In the genomic region with DNA sequence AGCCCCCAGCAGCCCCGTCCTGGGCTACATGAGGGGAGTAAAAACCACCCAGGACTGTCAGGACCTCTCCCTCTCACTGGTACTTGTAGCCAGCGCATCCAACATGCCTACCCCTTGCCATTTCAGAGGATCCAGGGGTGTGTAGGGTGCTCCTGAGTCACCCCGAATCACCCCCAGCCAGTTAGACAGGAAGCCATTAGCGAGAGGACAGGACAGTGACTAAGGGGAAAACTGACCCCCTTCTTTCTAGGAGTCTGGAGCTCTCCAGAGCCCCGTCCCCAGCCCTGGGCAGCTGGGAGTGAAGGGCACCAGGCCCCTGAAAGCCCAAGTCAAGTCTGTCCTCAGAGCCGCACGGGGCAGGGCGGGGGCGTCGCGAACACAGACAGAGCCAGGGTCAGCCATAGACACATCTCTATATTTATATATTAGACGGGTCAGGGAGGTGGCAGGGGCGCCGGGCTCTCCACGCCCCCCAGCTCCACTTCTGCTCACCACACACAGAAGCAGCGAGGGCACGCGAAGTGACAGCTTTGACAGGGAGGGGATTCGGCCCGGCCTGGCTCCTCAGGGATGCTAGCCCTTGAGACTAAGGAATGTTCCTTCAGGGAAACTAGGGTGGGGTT, we compare ENCODE assay signal across 17 cellular contexts. TPM values are rescaled to one million over a fixed set of nuclear protein-coding genes. Genes with fewer than 3 reads are reported as not detected.
DNase-seq lines count a peak whose midpoint lies in the region; ATAC-seq and TF ChIP-seq lines count a peak whose summit lies in the region.
"Had no signal": no experiment of that assay in that cellular context is flagged by ENCODE, and none has a peak within 500 bp of the region (broad histone marks: within the 10 kb centered on the region; RNA-seq: fewer than 3 reads in every experiment).

No MANE protein-coding gene starts in this region.

- H3K36me3 Mint-ChIP-seq in activated naive CD8-positive, alpha-beta T cell treated with anti-CD3 and anti-CD28 coated beads, Interleukin-2, amount 50 U/mL, for 24 hours (ENCODE audit: low read depth), result no peaks in the 10 kb centered on the region

- no peaks in the 10 kb centered on the region for H3K9me3 ChIP-seq in mucosa of descending colon
- H3K9me3 ChIP-seq in OCI-LY7 (ENCODE audit: low read length), result no peaks in the 10 kb centered on the region
- H3K9me3 ChIP-seq: adrenal gland, tibial artery had no signal

- DNase-seq in A172 (ENCODE audit: low spot score) (peak; percentile 60), H7 (peak; percentile 42), mucosa of descending colon (peak in 2 of 3 donors; percentile 35 to 45), NCI-H2107 treated with DMSO at 0.1 percent for 48 hours (lab: John Stamatoyannopoulos, UW; ENCODE audit: unreplicated experiment) (no peak), OCI-LY7 (ENCODE audit: low spot score) (no peak), NCI-H2171 (lab: John Stamatoyannopoulos, UW) (no peak)
- no peak for DNase-seq in activated naive CD8-positive, alpha-beta T cell treated with anti-CD3 and anti-CD28 coated beads, Interleukin-2, amount 50 U/mL, for 24 hours
- DNase-seq: activated CD4-positive, CD25-positive, alpha-beta regulatory T cell; activated CD8-positive, alpha-beta memory T cell treated with anti-CD3 and anti-CD28 coated beads, Interleukin-2, amount 50 U/mL, for 48 hours; NCI-H1092 treated with DMSO at 0.1 percent for 48 hours; NCI-H345; occipital lobe; tibial artery had no signal

- CTCF ChIA-PET in OCI-LY7 (lab: Charles Lee; ENCODE audit: unreplicated experiment), result interaction anchor here (0.7 kb wide), 1 partner anchor 11 kb away, joined by 3 read pairs; no protein-coding TSS in a partner anchor

- BruUV-seq in OCI-LY7 (replicated peaks; lab: Mats Ljungman, UMichigan), result no TSS peak

- no peak overlapping the region for H2AFZ ChIP-seq in OCI-LY7 (ENCODE audit: low read length)

- H3K36me3 ChIP-seq in H7 (replicated peaks; ENCODE audit: control insufficient read depth, insufficient read depth, low read length), result peaks cover 1% of the 10 kb centered on the region; the same call in 1 of the 2 replicates
- H3K36me3 ChIP-seq in mucosa of descending colon (ENCODE audit: low read depth), result no peaks in the 10 kb centered on the region
- no peaks in the 10 kb centered on the region for H3K36me3 ChIP-seq in OCI-LY7 (ENCODE audit: insufficient read depth, low read length)

- no peaks in the 10 kb centered on the region for H3K79me2 ChIP-seq in OCI-LY7 (ENCODE audit: insufficient read depth, low read depth, low read length)

- no peak overlapping the region for H3K4me3 ChIP-seq in H7 (ENCODE audit: insufficient read depth, low read depth, low read length)
- H3K4me3 ChIP-seq in mucosa of descending colon, result no peak overlapping the region
- no peak overlapping the region for H3K4me3 ChIP-seq in OCI-LY7 (ENCODE audit: low read depth, low read length, poor library complexity, severe bottlenecking)
- H3K4me3 ChIP-seq: adrenal gland, tibial artery had no signal

- H3K4me2 ChIP-seq in OCI-LY7 (ENCODE audit: low read length), result no peak overlapping the region

- H3K4me1 ChIP-seq in mucosa of descending colon (ENCODE audit: low read depth), result peaks cover 55% of the 10 kb centered on the region
- H3K4me1 ChIP-seq in OCI-LY7 (ENCODE audit: insufficient read depth, low read length, poor library complexity, severe bottlenecking), result peaks cover 15% of the 10 kb centered on the region

- H3K27ac Mint-ChIP-seq in activated naive CD8-positive, alpha-beta T cell treated with anti-CD3 and anti-CD28 coated beads, Interleukin-2, amount 50 U/mL, for 24 hours, result no peak overlapping the region
- H3K27ac Mint-ChIP-seq: B cell; dendritic cell treated with granulocyte-macrophage colony-stimulating factor and Interleukin-4, amounts not matched to agents 40 ng/mL and 50 ng/mL, for 4 days had no signal

- H3K4me3 Mint-ChIP-seq in activated naive CD8-positive, alpha-beta T cell treated with anti-CD3 and anti-CD28 coated beads, Interleukin-2, amount 50 U/mL, for 24 hours, result no peak overlapping the region
- H3K4me3 Mint-ChIP-seq: B cell; dendritic cell treated with granulocyte-macrophage colony-stimulating factor and Interleukin-4, amounts not matched to agents 40 ng/mL and 50 ng/mL, for 4 days had no signal

- H3K27me3 ChIP-seq in H7 (ENCODE audit: control insufficient read depth, insufficient read depth, low read length), result no peaks in the 10 kb centered on the region
- H3K27me3 ChIP-seq: adrenal gland, tibial artery had no signal

- no peaks in the 10 kb centered on the region for H4K20me1 ChIP-seq in OCI-LY7 (ENCODE audit: insufficient read depth, low read length)

- no peaks in the 10 kb centered on the region for H3K9me3 Mint-ChIP-seq in activated naive CD8-positive, alpha-beta T cell treated with anti-CD3 and anti-CD28 coated beads, Interleukin-2, amount 50 U/mL, for 24 hours
- H3K9me3 Mint-ChIP-seq: dendritic cell treated with granulocyte-macrophage colony-stimulating factor and Interleukin-4, amounts not matched to agents 40 ng/mL and 50 ng/mL, for 4 days had no signal

- no peaks in the 10 kb centered on the region for H3K27me3 Mint-ChIP-seq in activated naive CD8-positive, alpha-beta T cell treated with anti-CD3 and anti-CD28 coated beads, Interleukin-2, amount 50 U/mL, for 24 hours
- H3K27me3 Mint-ChIP-seq: B cell; dendritic cell treated with granulocyte-macrophage colony-stimulating factor and Interleukin-4, amounts not matched to agents 40 ng/mL and 50 ng/mL, for 4 days had no signal

- POLR2A ChIA-PET in OCI-LY7 (lab: Charles Lee), result no interaction called here

- H3K4me1 Mint-ChIP-seq in activated naive CD8-positive, alpha-beta T cell treated with anti-CD3 and anti-CD28 coated beads, Interleukin-2, amount 50 U/mL, for 24 hours, result peaks cover 3% of the 10 kb centered on the region

- intact Hi-C loops in mucosa of descending colon (cut with DNase I, micrococcal nuclease) (no loop called here), OCI-LY7 (cut with micrococcal nuclease; ENCODE audit: unreplicated experiment) (no loop called here)

- no peaks in the 10 kb centered on the region for H3K9me2 ChIP-seq in OCI-LY7 (ENCODE audit: insufficient read depth, low read length)

- TF ChIP-seq CTCF in mucosa of descending colon (IDR thresholded peaks at IDR 0.05) (no peak), OCI-LY7 (conservative IDR thresholded peaks at IDR 0.05; ENCODE audit: low read length) (no peak)

- ATAC-seq in activated naive CD8-positive, alpha-beta T cell treated with anti-CD3 and anti-CD28 coated beads, Interleukin-2, amount 50 U/mL, for 24 hours, result peak; percentile 3
- ATAC-seq in mucosa of descending colon (no peak), GM21423 (IDR thresholded peaks at IDR 0.05; ENCODE audit: unreplicated experiment) (no peak)

- no peak overlapping the region for H3K27ac ChIP-seq in OCI-LY7 (ENCODE audit: low read depth, low read length, poor library complexity, severe bottlenecking)
- H3K27ac ChIP-seq: tibial artery had no signal

RNA-seq across cellular contexts. Expression of gene GDPD3, which starts 0.5 kb away (rescaled TPM):
- 1.8 and 2.8 TPM in 2 replicates for total RNA-seq in A172 (2014; rRNA removed; shearing (Covaris generic))
- total RNA-seq in H7 (2014; rRNA removed; shearing (Covaris generic)), result 0.31 and 1.8 TPM in 2 replicates
- total RNA-seq in mucosa of descending colon (10 to 100 TPM; 29.6 to 75.3 (median 51.7) TPM), OCI-LY7 (2022) (5.0 and 5.2 TPM in 2 replicates)
- total RNA-seq in OCI-LY7 (2014; rRNA removed; shearing (Covaris generic)), result 1.8 and 2.0 TPM in 2 replicates

RNA-seq across cellular contexts. Expression of gene MAPK3, which starts 9.2 kb away (rescaled TPM):
- 34.4 and 46.6 TPM in 2 replicates for total RNA-seq in A172 (2014; rRNA removed; shearing (Covaris generic))
- total RNA-seq in H7 (2014; rRNA removed; shearing (Covaris generic)), result 35.0 and 37.2 TPM in 2 replicates
- total RNA-seq in mucosa of descending colon (100 to 1,000 TPM; 200 to 378 (median 285) TPM), OCI-LY7 (2022) (30.1 and 34.6 TPM in 2 replicates)
- total RNA-seq in OCI-LY7 (2014; rRNA removed; shearing (Covaris generic)), result 9.9 and 25.3 TPM in 2 replicates

RNA-seq across cellular contexts. Expression of gene YPEL3, which starts 17.8 kb away (rescaled TPM):
- total RNA-seq in A172 (2014; rRNA removed; shearing (Covaris generic)), result 2.9 and 7.5 TPM in 2 replicates
- total RNA-seq in H7 (2014; rRNA removed; shearing (Covaris generic)), result 22.8 and 26.9 TPM in 2 replicates
- total RNA-seq in mucosa of descending colon (10 to 100 TPM; 30.5 to 78.4 (median 69.3) TPM), OCI-LY7 (2022) (34.5 and 50.6 TPM in 2 replicates)
- total RNA-seq in OCI-LY7 (2014; rRNA removed; shearing (Covaris generic)), result 17.5 and 18.6 TPM in 2 replicates

RNA-seq across cellular contexts. Expression of gene TBX6, which starts 22.1 kb away (rescaled TPM):
- total RNA-seq in A172 (2014; rRNA removed; shearing (Covaris generic)), result not detected in 2 replicates
- 2.9 and 4.6 TPM in 2 replicates for total RNA-seq in H7 (2014; rRNA removed; shearing (Covaris generic))
- total RNA-seq in mucosa of descending colon (1 to 10 TPM in 1 of 3 donors, under 1 TPM in 2; 0.63 to 1.9 (median 0.90) TPM), OCI-LY7 (2022) (3.7 and 4.5 TPM in 2 replicates)
- total RNA-seq in OCI-LY7 (2014; rRNA removed; shearing (Covaris generic)), result 0.77 and 1.4 TPM in 2 replicates

RNA-seq across cellular contexts. Expression of gene PPP4C, which starts 38.0 kb away (rescaled TPM):
- 185 and 215 TPM in 2 replicates for total RNA-seq in A172 (2014; rRNA removed; shearing (Covaris generic))
- 201 and 256 TPM in 2 replicates for total RNA-seq in H7 (2014; rRNA removed; shearing (Covaris generic))
- 100 to 1,000 TPM in 2 of 3 donors, 10 to 100 TPM in 1; 71.7 to 109 (median 102) TPM for total RNA-seq in mucosa of descending colon
- 137 and 144 TPM in 2 replicates for total RNA-seq in OCI-LY7 (2014; rRNA removed; shearing (Covaris generic))
- 124 and 130 TPM in 2 replicates for total RNA-seq in OCI-LY7 (2022)

Comparison
In these comparisons a context has a peak if more than half of its experiments do, and no peak if none do; other contexts are left out.
1. DNase-seq: peak in A172 (single experiment), H7 (single experiment) and mucosa of descending colon (2 of 3); none in activated naive CD8-positive, alpha-beta T cell treated with anti-CD3 and anti-CD28 coated beads, Interleukin-2, amount 50 U/mL, for 24 hours (single experiment), NCI-H2107 treated with DMSO at 0.1 percent for 48 hours (single experiment), OCI-LY7 (single experiment) and NCI-H2171 (single experiment).